ENCODE assay signal across 9 cellular contexts in genomic region chr13:30158774-30159445, GRCh38.
DNase-seq lines count a peak whose midpoint lies in the region; ATAC-seq and TF ChIP-seq lines count a peak whose summit lies in the region.
"Had no signal": no experiment of that assay in that cellular context is flagged by ENCODE, and none has a peak within 500 bp of the region (broad histone marks: within the 10 kb centered on the region; RNA-seq: fewer than 3 reads in every experiment).

No MANE protein-coding gene starts in this region.

- H4K5ac ChIP-seq in mesendoderm (ENCODE audit: low read length) = no peak overlapping the region

- H3K4me1 ChIP-seq in BE2C (no peaks in the 10 kb centered on the region), mesendoderm (ENCODE audit: control insufficient read depth, low read depth, low read length) (no peaks in the 10 kb centered on the region), prostate gland (replicated peaks) (no peaks in the 10 kb centered on the region)

- H2BK15ac ChIP-seq in mesendoderm (replicated peaks; ENCODE audit: low read depth) = no peak overlapping the region

- intact Hi-C loops in prostate gland (cut with DNase I) = loop anchor here (2.0 kb wide), 1 partner anchor 26 kb away; no protein-coding TSS in a partner anchor

- H3K4ac ChIP-seq in mesendoderm (ENCODE audit: low read depth, low read length) = no peak overlapping the region

- no peaks in the 10 kb centered on the region for H3K27me3 Mint-ChIP-seq in activated naive CD8-positive, alpha-beta T cell

- no peak overlapping the region for H3K4me2 ChIP-seq in mesendoderm (ENCODE audit: low read length)

- H3K9me3 Mint-ChIP-seq in activated naive CD8-positive, alpha-beta T cell (ENCODE audit: low read depth) = no peaks in the 10 kb centered on the region
- H3K9me3 Mint-ChIP-seq: activated B cell treated with CpG ODN at 0.5 μM for 24 hours had no signal

- no peak overlapping the region for H3K9ac ChIP-seq in mesendoderm (ENCODE audit: low read length)

- DNase-seq in BE2C (no peak), GOT3 (lab: John Stamatoyannopoulos, UW) (peak; percentile 34), mesendoderm (no peak), NCI-H128 (lab: John Stamatoyannopoulos, UW; ENCODE audit: unreplicated experiment) (no peak), prostate gland (ENCODE audit: low spot score) (no peak), NCI-H1694 (lab: John Stamatoyannopoulos, UW) (no peak)
- DNase-seq: activated B cell treated with CpG ODN at 0.5 μM for 24 hours had no signal

- H3K27me3 ChIP-seq in BE2C = no peaks in the 10 kb centered on the region
- no peaks in the 10 kb centered on the region for H3K27me3 ChIP-seq in mesendoderm (ENCODE audit: insufficient read depth, low read length, poor library complexity)
- H3K27me3 ChIP-seq in prostate gland (replicated peaks; ENCODE audit: insufficient read depth) = no peaks in the 10 kb centered on the region

- no peaks in the 10 kb centered on the region for H3K79me2 ChIP-seq in mesendoderm (ENCODE audit: control insufficient read depth, insufficient read depth, low read length)

- H3K4me3 ChIP-seq in BE2C (ENCODE audit: low read depth, low read length) = no peak overlapping the region
- H3K4me3 ChIP-seq in mesendoderm (ENCODE audit: low read length) = no peak overlapping the region
- H3K4me3 ChIP-seq in prostate gland = no peak overlapping the region

- peaks cover 22% of the 10 kb centered on the region for H3K4me1 Mint-ChIP-seq in activated naive CD8-positive, alpha-beta T cell (ENCODE audit: low read depth)

- no peak for TF ChIP-seq POLR2A in prostate gland (IDR thresholded peaks at IDR 0.05)

- no peak overlapping the region for H2BK5ac ChIP-seq in mesendoderm (ENCODE audit: low read length)

- no peaks in the 10 kb centered on the region for H3K79me1 ChIP-seq in mesendoderm (ENCODE audit: low read length)

- no peak overlapping the region for H2BK120ac ChIP-seq in mesendoderm (ENCODE audit: low read depth, low read length)

- H3K36me3 ChIP-seq in BE2C (no peaks in the 10 kb centered on the region), mesendoderm (ENCODE audit: control insufficient read depth, insufficient read depth, low read length) (no peaks in the 10 kb centered on the region), prostate gland (no peaks in the 10 kb centered on the region)

- no peaks in the 10 kb centered on the region for H3K36me3 Mint-ChIP-seq in activated naive CD8-positive, alpha-beta T cell

- WGBS in mesendoderm (ENCODE audit: extremely low coverage, insufficient coverage, low lambda C conversion rate) = no CpG with 5 or more reads among the region's 8 CpGs
- WGBS in prostate gland = 67% methylated on average over 8 of the region's 8 CpGs

- peak overlapping the region; percentile 42 for H3K56ac ChIP-seq in mesendoderm (ENCODE audit: low read length)

- no peak overlapping the region for H2AK5ac ChIP-seq in mesendoderm (ENCODE audit: low read length)

- no peak overlapping the region for H4K8ac ChIP-seq in mesendoderm (ENCODE audit: low read depth, low read length)

- no peak overlapping the region for H3K23ac ChIP-seq in mesendoderm (ENCODE audit: low read length)

- H3K27ac ChIP-seq in mesendoderm (ENCODE audit: low read depth, low read length) = no peak overlapping the region
- H3K27ac ChIP-seq in prostate gland = no peak overlapping the region

- H3K27ac Mint-ChIP-seq in activated naive CD8-positive, alpha-beta T cell = peak overlapping the region; percentile 78
- H3K27ac Mint-ChIP-seq: activated B cell treated with CpG ODN at 0.5 μM for 24 hours had no signal

- no peak overlapping the region for H3K18ac ChIP-seq in mesendoderm (ENCODE audit: low read length)

- H3K9me3 ChIP-seq in BE2C = no peaks in the 10 kb centered on the region
- no peaks in the 10 kb centered on the region for H3K9me3 ChIP-seq in prostate gland

- no peak for ATAC-seq in GM18517 (IDR thresholded peaks at IDR 0.05; ENCODE audit: unreplicated experiment)

- peak overlapping the region; percentile 46 for H3K4me3 Mint-ChIP-seq in activated naive CD8-positive, alpha-beta T cell
- H3K4me3 Mint-ChIP-seq: activated B cell treated with CpG ODN at 0.5 μM for 24 hours had no signal

- TF ChIP-seq CTCF in BE2C (IDR thresholded peaks at IDR 0.05; ENCODE audit: low read depth, low read length) (peak; percentile 19; the same call in 1 of the 2 replicates), prostate gland (IDR thresholded peaks at IDR 0.05) (peak in 2 of 4 experiments; percentile 13 to 47)
